ENCODE assay signal across 2 cellular contexts in genomic region chr15:91369823-91370222, GRCh38.
TF ChIP-seq lines count a peak whose summit lies in the region.

No MANE protein-coding gene starts in this region.

TF ChIP-seq in H1, 55 proteins besides CTCF, POLR2A, EP300 and RAD21 (continued from another document):
- TF ChIP-seq BRCA1 (IDR thresholded peaks at IDR 0.05; ENCODE audit: low read depth, low read length) (no peak), ASH2L (IDR thresholded peaks at IDR 0.05; ENCODE audit: low read length) (no peak), FOSL1 (IDR thresholded peaks at IDR 0.05; ENCODE audit: insufficient read depth, low read depth, low read length) (no peak), CHD2 (IDR thresholded peaks at IDR 0.05; ENCODE audit: low read length) (no peak), KDM1A (IDR thresholded peaks at IDR 0.05; ENCODE audit: borderline replicate concordance, low read length) (no peak), MAFK (IDR thresholded peaks at IDR 0.05; ENCODE audit: low read depth, low read length) (no peak), PHF8 (conservative IDR thresholded peaks at IDR 0.05; ENCODE audit: low read depth, low read length) (no peak)

TF ChIP-seq in GM12891, 5 proteins besides CTCF, POLR2A, EP300 and RAD21 (continued from another document):
- TF ChIP-seq POLR2AphosphoS5 (IDR thresholded peaks at IDR 0.05; ENCODE audit: low read depth, low read length) (no peak), PAX5 (IDR thresholded peaks at IDR 0.05; ENCODE audit: insufficient read depth, low read length, severe bottlenecking) (no peak), POU2F2 (IDR thresholded peaks at IDR 0.05; ENCODE audit: low read depth, low read length) (no peak)
